19 cellular contexts compared by ENCODE assay signal in the genomic region with DNA sequence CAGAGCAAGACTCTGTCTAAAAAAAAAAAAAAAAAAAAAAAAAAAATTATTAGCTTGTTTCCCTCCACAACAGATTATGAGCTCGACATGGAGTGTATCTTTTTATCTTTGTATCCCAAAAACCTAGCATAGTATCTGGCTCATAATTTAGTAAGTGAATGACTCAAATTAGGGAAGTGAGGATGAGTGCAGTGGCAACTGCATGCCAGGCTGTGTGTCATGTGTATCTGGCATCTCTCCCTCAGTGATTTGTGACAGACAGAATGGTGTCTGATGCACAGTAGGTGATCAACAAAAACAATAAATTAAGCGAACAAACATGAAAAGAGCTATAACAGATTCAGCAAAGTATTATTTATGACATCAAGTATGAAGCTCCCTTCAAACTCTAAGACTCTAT.
"Had no signal": no experiment of that assay in that cellular context is flagged by ENCODE, and none has a peak within 500 bp of the region (broad histone marks: within the 10 kb centered on the region; RNA-seq: fewer than 3 reads in every experiment).

No MANE protein-coding gene starts in this region.

- DNase-seq: activated CD4-positive, alpha-beta T cell treated with anti-CD3 and anti-CD28 coated beads for 1 hour; activated CD4-positive, alpha-beta T cell treated with anti-CD3 and anti-CD28 coated beads, Interleukin-2, amount 50 U/mL, for 4 hours; activated gamma-delta T cell treated with Interleukin-2 at 50 U/mL for 16 hours; activated naive CD8-positive, alpha-beta T cell treated with anti-CD3 and anti-CD28 coated beads for 36 hours; amniotic stem cell; effector CD8-positive, alpha-beta T cell; foreskin fibroblast; left cardiac atrium; mesenchymal stem cell; mucosa of descending colon; naive B cell; T1000 had no signal

- H3K27me3 ChIP-seq: cardiac muscle cell, hepatocyte, neural progenitor cell, right atrium auricular region had no signal

- H3K4me3 ChIP-seq: cardiac muscle cell, hepatocyte, mucosa of descending colon, neural progenitor cell, prostate gland, right atrium auricular region, skin epidermis, tibial nerve had no signal

- H3K4me1 ChIP-seq: prostate gland, right atrium auricular region, tibial nerve had no signal

- H3K36me3 ChIP-seq: cardiac muscle cell, neural progenitor cell, prostate gland, right atrium auricular region, tibial nerve had no signal

- H3K27ac ChIP-seq: cardiac muscle cell, hepatocyte, neural progenitor cell, prostate gland, right atrium auricular region, skin epidermis, tibial nerve had no signal

- ATAC-seq: mucosa of descending colon had no signal

- H3K9me3 ChIP-seq: mucosa of descending colon, prostate gland, right atrium auricular region had no signal
